Comparison of ENCODE assay signal across 35 cellular contexts in genomic region chr2:98781822-98782221, GRCh38. TPM values are rescaled to one million over a fixed set of nuclear protein-coding genes. Genes with fewer than 3 reads are reported as not detected.
DNase-seq lines count a peak whose midpoint lies in the region; ATAC-seq, FAIRE-seq and TF ChIP-seq lines count a peak whose summit lies in the region.
"Had no signal": no experiment of that assay in that cellular context is flagged by ENCODE, and none has a peak within 500 bp of the region (broad histone marks: within the 10 kb centered on the region; RNA-seq: fewer than 3 reads in every experiment).

No MANE protein-coding gene starts in this region.

- TF ChIP-seq RAD21 in HepG2 (CRISPR knock-in tag; IDR thresholded peaks at IDR 0.05) (no peak), HCT116 (IDR thresholded peaks at IDR 0.05; ENCODE audit: low read depth) (no peak), H1 (IDR thresholded peaks at IDR 0.05 in 1 of 2, conservative IDR thresholded peaks at IDR 0.05 in 1 of 2; ENCODE audit: low read depth in 2 of 2, low read length in 2 of 2) (no peak)

- no peaks in the 10 kb centered on the region for H3K23me2 ChIP-seq in H1 (ENCODE audit: low read depth, low read length)

- in situ Hi-C loops in HepG2 (cut with HindIII; ENCODE audit: extremely low pct_ligation_motif_present, low pct_unique_long_range_greater_than_20kb), result no loop called here

- WGBS in HepG2 (ENCODE audit: low lambda C conversion rate), result 55% methylated on average over 1 of the region's 1 CpG
- WGBS in right lobe of liver (ENCODE audit: insufficient coverage, low coverage, low lambda C conversion rate, missing lambda C conversion rate), result 83% methylated on average over 1 of the region's 1 CpG
- 95% methylated on average over 1 of the region's 1 CpG; no CpG with 5 or more reads in 1 of the 2 experiments for WGBS in H1 (ENCODE audit: extremely low coverage in 1 of 2, insufficient coverage in 1 of 2, insufficient read length in 1 of 2, insufficient replicate concordance in 2 of 2, low coverage in 1 of 2, low lambda C conversion rate in 2 of 2, missing lambda C conversion rate in 1 of 2), 2 experiments

- POLR2A ChIA-PET in HepG2 (lab: Yijun Ruan, JAX) (no interaction called here), HCT116 (lab: Charles Lee) (no interaction called here), HEK293 (lab: Yijun Ruan, JAX) (no interaction called here), H1 (lab: Charles Lee; ENCODE audit: partially characterized antibody) (no interaction called here)

- no peaks in the 10 kb centered on the region for H4K20me1 ChIP-seq in HepG2 (ENCODE audit: insufficient read depth, low read length)
- no peaks in the 10 kb centered on the region for H4K20me1 ChIP-seq in HCT116 (ENCODE audit: insufficient read depth)
- no peaks in the 10 kb centered on the region for H4K20me1 ChIP-seq in H1 (replicated peaks in 1 of 2; ENCODE audit: control insufficient read depth in 1 of 2, insufficient read depth in 2 of 2, low read length in 2 of 2)
- H4K20me1 ChIP-seq: BLaER1; BLaER1 treated with 17β-estradiol and CSF1 and Interleukin-3, amounts not matched to agents 10 nM and 100 nM had no signal

- no peaks in the 10 kb centered on the region for H3K9me2 ChIP-seq in HCT116 (ENCODE audit: insufficient read depth)

- no peaks in the 10 kb centered on the region for H3K79me2 ChIP-seq in HepG2 (ENCODE audit: insufficient read depth, low read length)
- H3K79me2 ChIP-seq in HCT116 (ENCODE audit: insufficient read depth, low read length), result no peaks in the 10 kb centered on the region
- H3K79me2 ChIP-seq in H1 (ENCODE audit: control insufficient read depth in 1 of 2, insufficient read depth in 2 of 2, low read length in 2 of 2), result no peaks in the 10 kb centered on the region

- TF ChIP-seq POLR2A in HepG2 (IDR thresholded peaks at IDR 0.05; ENCODE audit: insufficient read depth in 1 of 2, low read depth in 2 of 2, low read length in 2 of 2), result no peak
- TF ChIP-seq POLR2A in right lobe of liver (IDR thresholded peaks at IDR 0.05), result no peak
- TF ChIP-seq POLR2A in HCT116 (IDR thresholded peaks at IDR 0.05; ENCODE audit: borderline replicate concordance, extremely low read depth, insufficient read depth, insufficient read length), result no peak
- no peak for TF ChIP-seq POLR2A in H1 (IDR thresholded peaks at IDR 0.05; ENCODE audit: control extremely low read depth in 1 of 2, low read depth in 2 of 2, low read length in 2 of 2)

- no peak overlapping the region for H2BK5ac ChIP-seq in H1 (ENCODE audit: low read depth, low read length)

- no peak overlapping the region for H2AK5ac ChIP-seq in H1 (ENCODE audit: low read depth, low read length)

- TF ChIP-seq EP300 in HepG2 (IDR thresholded peaks at IDR 0.05; ENCODE audit: low read depth in 2 of 2, low read length in 2 of 2), result no peak
- no peak for TF ChIP-seq EP300 in HepG2 (CRISPR knock-in tag; IDR thresholded peaks at IDR 0.05; ENCODE audit: borderline replicate concordance)
- no peak for TF ChIP-seq EP300 in H1 (IDR thresholded peaks at IDR 0.05; ENCODE audit: borderline replicate concordance in 1 of 2, low read depth in 2 of 2, low read length in 2 of 2)

- H3K4me1 ChIP-seq in HepG2 (ENCODE audit: insufficient read depth, low read length) (peaks cover 26% of the 10 kb centered on the region), right lobe of liver (no peaks in the 10 kb centered on the region), HCT116 (ENCODE audit: control insufficient read depth in 1 of 2, insufficient read depth in 2 of 2, low read length in 2 of 2) (peaks cover 0 to 5% of the 10 kb centered on the region in 2 experiments; a peak in 1 of 4 replicates), HEK293 (ENCODE audit: control insufficient read depth, insufficient read depth, low read length) (no peaks in the 10 kb centered on the region), H1 (replicated peaks in 1 of 4; ENCODE audit: control insufficient read depth in 3 of 4, insufficient read depth in 4 of 4, low read length in 3 of 4) (peaks cover 0 to 1% (median 0%) of the 10 kb centered on the region in 4 experiments; a peak in 2 of 7 replicates)
- H3K4me1 ChIP-seq: A549, BE2C had no signal

- no peak overlapping the region for H2BK120ac ChIP-seq in H1 (replicated peaks; ENCODE audit: low read depth, low read length)

- no peak overlapping the region for H3K56ac ChIP-seq in H1 (replicated peaks; ENCODE audit: insufficient read length, low read depth, low read length)

- H3K4ac ChIP-seq in H1 (replicated peaks; ENCODE audit: insufficient read length, low read depth, low read length), result no peak overlapping the region

- H3K4me3 ChIP-seq in HepG2 (replicated peaks in 1 of 3; ENCODE audit: insufficient read depth in 1 of 3, low read depth in 2 of 3, low read length in 3 of 3) (no peak overlapping the region), right lobe of liver (no peak overlapping the region), HCT116 (replicated peaks in 1 of 2; ENCODE audit: low read depth in 1 of 2, low read length in 2 of 2) (no peak overlapping the region), HEK293 (ENCODE audit: low read depth, low read length) (no peak overlapping the region), H1 (ENCODE audit: extremely low read depth in 1 of 4, insufficient read depth in 2 of 4, low read depth in 3 of 4, low read length in 4 of 4) (no peak overlapping the region)
- H3K4me3 ChIP-seq: A549; BLaER1; BLaER1 treated with 17β-estradiol and CSF1 and Interleukin-3, amounts not matched to agents 10 nM and 100 nM had no signal

- H2AFZ ChIP-seq in HepG2 (ENCODE audit: low read length) (no peak overlapping the region), HCT116 (ENCODE audit: low read depth, low read length, poor library complexity, severe bottlenecking) (no peak overlapping the region), H1 (ENCODE audit: low read length) (no peak overlapping the region)

- H3K9ac ChIP-seq in HepG2 (ENCODE audit: insufficient read depth, low read depth, low read length) (no peak overlapping the region), HCT116 (ENCODE audit: low read length) (no peak overlapping the region), H1 (replicated peaks in 1 of 4; ENCODE audit: extremely low read depth in 1 of 4, low read depth in 3 of 4, low read length in 3 of 4) (no peak overlapping the region)
- H3K9ac ChIP-seq: BLaER1; BLaER1 treated with 17β-estradiol and CSF1 and Interleukin-3, amounts not matched to agents 10 nM and 100 nM had no signal

- intact Hi-C loops in HepG2 (cut with micrococcal nuclease; ENCODE audit: unreplicated experiment) (no loop called here), right lobe of liver (cut with DNase I) (no loop called here), HCT116 (cut with micrococcal nuclease) (no loop called here)

- H3K9me3 ChIP-seq in HepG2 (ENCODE audit: low read length) (peaks cover 16% of the 10 kb centered on the region), right lobe of liver (no peaks in the 10 kb centered on the region), HCT116 (ENCODE audit: control insufficient read depth in 1 of 2, insufficient read depth in 1 of 2, low read depth in 1 of 2, low read length in 2 of 2) (peaks cover 0 to 6% of the 10 kb centered on the region in 2 experiments; a peak in 1 of 4 replicates), HEK293 (ENCODE audit: control insufficient read depth, insufficient read depth, low read depth, low read length) (no peaks in the 10 kb centered on the region), H1 (ENCODE audit: insufficient read depth in 2 of 2, low read depth in 1 of 2, low read length in 1 of 2) (peaks cover 3 to 12% of the 10 kb centered on the region in 2 experiments; a peak in 1 of 4 replicates)
- H3K9me3 ChIP-seq: BE2C had no signal

- no peak overlapping the region for H2BK15ac ChIP-seq in H1 (ENCODE audit: low read length)

- H3K27me3 ChIP-seq in HepG2 (ENCODE audit: control insufficient read depth in 1 of 2, insufficient read depth in 2 of 2, low read length in 2 of 2) (no peaks in the 10 kb centered on the region), right lobe of liver (no peaks in the 10 kb centered on the region), HCT116 (ENCODE audit: insufficient read depth, low read length) (no peaks in the 10 kb centered on the region), H1 (replicated peaks in 1 of 4; ENCODE audit: control insufficient read depth in 3 of 4, extremely low read depth in 1 of 4, insufficient read depth in 3 of 4, low read length in 3 of 4) (no peaks in the 10 kb centered on the region)
- H3K27me3 ChIP-seq: BE2C; BLaER1; BLaER1 treated with 17β-estradiol and CSF1 and Interleukin-3, amounts not matched to agents 10 nM and 100 nM had no signal

- H3K36me3 ChIP-seq in HepG2 (replicated peaks in 1 of 2; ENCODE audit: control insufficient read depth in 1 of 2, insufficient read depth in 2 of 2, low read length in 2 of 2) (no peaks in the 10 kb centered on the region), right lobe of liver (no peaks in the 10 kb centered on the region), HCT116 (ENCODE audit: control insufficient read depth in 1 of 2, insufficient read depth in 2 of 2, low read length in 2 of 2) (no peaks in the 10 kb centered on the region), HEK293 (ENCODE audit: control insufficient read depth in 2 of 2, insufficient read depth in 1 of 2, low read length in 2 of 2) (no peaks in the 10 kb centered on the region), H1 (ENCODE audit: control insufficient read depth in 2 of 4, insufficient read depth in 4 of 4, low read length in 3 of 4) (no peaks in the 10 kb centered on the region)
- H3K36me3 ChIP-seq: BE2C; BLaER1; BLaER1 treated with 17β-estradiol and CSF1 and Interleukin-3, amounts not matched to agents 10 nM and 100 nM had no signal

- H4K5ac ChIP-seq in H1 (ENCODE audit: insufficient read length, low read depth, low read length), result no peak overlapping the region

- H3K27ac ChIP-seq in HepG2 (ENCODE audit: extremely low read length, insufficient read depth, low read length), result no peak overlapping the region
- H3K27ac ChIP-seq in right lobe of liver, result no peak overlapping the region
- no peak overlapping the region for H3K27ac ChIP-seq in HCT116 (ENCODE audit: low read depth, low read length)
- no peak overlapping the region for H3K27ac ChIP-seq in HEK293 (ENCODE audit: extremely low read depth, low read depth, low read length)
- no peak overlapping the region for H3K27ac ChIP-seq in H1 (ENCODE audit: low read depth, low read length)
- H3K27ac ChIP-seq: 22Rv1; A549; BLaER1; BLaER1 treated with 17β-estradiol and CSF1 and Interleukin-3, amounts not matched to agents 10 nM and 100 nM; C4-2B had no signal

- H3K18ac ChIP-seq in H1 (ENCODE audit: extremely low read depth, low read length), result no peak overlapping the region

- H4K91ac ChIP-seq in H1 (replicated peaks; ENCODE audit: insufficient read length, low read length), result no peak overlapping the region

- H3K14ac ChIP-seq in H1 (ENCODE audit: insufficient read length), result no peak overlapping the region

- H3K23ac ChIP-seq in H1 (ENCODE audit: insufficient read length), result no peak overlapping the region

- CTCF ChIA-PET in HepG2 (lab: Yijun Ruan, JAX; ENCODE audit: low intra/inter-chr PET ratio, low total read pairs) (no interaction called here), HCT116 (lab: Charles Lee) (no interaction called here), HEK293 (lab: Yijun Ruan, JAX) (interaction anchor here (0.9 kb wide), 1 partner anchor 367 kb away, joined by 3 read pairs; no protein-coding TSS in a partner anchor), H1 (lab: Charles Lee; ENCODE audit: partially characterized antibody) (no interaction called here)

- BruUV-seq in HepG2 (replicated peaks; lab: Mats Ljungman, UMichigan) (no TSS peak), HCT116 (replicated peaks; lab: Mats Ljungman, UMichigan) (no TSS peak)

- no peak for TF ChIP-seq CTCF in HepG2 (CRISPR knock-in tag; IDR thresholded peaks at IDR 0.05)
- TF ChIP-seq CTCF in right lobe of liver (IDR thresholded peaks at IDR 0.05), result no peak
- TF ChIP-seq CTCF in HCT116 (IDR thresholded peaks at IDR 0.05 in 2 of 3, conservative IDR thresholded peaks at IDR 0.05 in 1 of 3; ENCODE audit: borderline replicate concordance in 1 of 3, insufficient read depth in 1 of 3, low read depth in 2 of 3, low read length in 2 of 3), result no peak
- no peak for TF ChIP-seq CTCF in HEK293 (tag by site-specific recombination; IDR thresholded peaks at IDR 0.05)
- TF ChIP-seq CTCF in H1 (IDR thresholded peaks at IDR 0.05; ENCODE audit: control extremely low read depth in 1 of 3, insufficient read depth in 1 of 3, low read depth in 1 of 3, low read length in 3 of 3), result no peak
- no peak for TF ChIP-seq CTCF in omental fat pad (IDR thresholded peaks at IDR 0.05)

- no peak overlapping the region for H2BK12ac ChIP-seq in H1 (ENCODE audit: low read depth, low read length)

- H2BK20ac ChIP-seq in H1 (ENCODE audit: low read length), result no peak overlapping the region

- no peaks in the 10 kb centered on the region for H3K79me1 ChIP-seq in H1 (ENCODE audit: low read depth, low read length)

- FAIRE-seq in HepG2 (lab: Jason Lieb, UNC) (no peak), H1 (lab: Jason Lieb, UNC) (no peak)
- FAIRE-seq: A204.1, A549, D721Med had no signal

- DNase-seq in HepG2 (ENCODE audit: low spot score), result no peak
- DNase-seq in right lobe of liver, result no peak
- DNase-seq in HCT116 (ENCODE audit: low read depth, low spot score), result no peak
- no peak for DNase-seq in H1 (ENCODE audit: low read depth in 1 of 2, low spot score in 2 of 2)
- DNase-seq in hepatic stellate cell (ENCODE audit: low spot score), result no peak
- DNase-seq in omental fat pad (ENCODE audit: low spot score), result no peak
- DNase-seq: 8988T; ACHN; AML-193; BE2C; C1 segment of cervical spinal cord; Caco-2; Calu3; CD4-positive, alpha-beta memory T cell; CD4-positive, alpha-beta T cell; CD4-positive, CD25-positive, alpha-beta regulatory T cell; CD8-positive, alpha-beta memory T cell; CD8-positive, alpha-beta T cell; COR-L47; DMS 273 treated with DMSO at 0.1 percent for 48 hours; DMS153; DMS79; DMS79 treated with DMSO at 0.1 percent for 48 hours; DND-41; EL had no signal

- no peak overlapping the region for H4K8ac ChIP-seq in H1 (ENCODE audit: extremely low read depth, insufficient read depth, low read length)

- H3K4me2 ChIP-seq in HepG2 (ENCODE audit: low read depth, low read length) (no peak overlapping the region), HCT116 (ENCODE audit: low read length) (no peak overlapping the region), H1 (ENCODE audit: insufficient read depth in 1 of 2, low read depth in 2 of 2, low read length in 2 of 2) (no peak overlapping the region)
- H3K4me2 ChIP-seq: A549; BLaER1; BLaER1 treated with 17β-estradiol and CSF1 and Interleukin-3, amounts not matched to agents 10 nM and 100 nM had no signal

- ATAC-seq in HepG2, result no peak
- no peak for ATAC-seq in right lobe of liver
- ATAC-seq in HCT116, result no peak
- no peak for ATAC-seq in HG03354 (IDR thresholded peaks at IDR 0.05; ENCODE audit: poor library complexity, severe bottlenecking, unreplicated experiment)
- ATAC-seq in omental fat pad (ENCODE audit: low FRiP score), result no peak
- ATAC-seq: A549; CD8-positive, alpha-beta T cell had no signal

- RAD21 ChIA-PET in HCT116 (lab: Charles Lee; ENCODE audit: low non-redundant PET in 1 of 2, low total read pairs in 2 of 2, uncharacterized antibody in 2 of 2, unreplicated experiment in 2 of 2), result no interaction called here

RNA-seq across cellular contexts. Expression of gene MGAT4A, which starts 50.9 kb away (rescaled TPM):
- 90.9 and 97.6 TPM in 2 replicates for total RNA-seq in HepG2 (2016; rRNA removed; fragmentation: Illumina TruSeq; extraction: Trizol)
- 50.4 and 51.6 TPM in 2 replicates for total RNA-seq in HepG2 (2016; cell fraction: cytosol; rRNA removed; fragmentation: Illumina TruSeq; extraction: Trizol; ENCODE audit: low read depth)
- 92.4 and 95.8 TPM in 2 replicates for total RNA-seq in HepG2 (2016; cell fraction: insoluble cytoplasmic fraction; rRNA removed; fragmentation: Illumina TruSeq; extraction: Trizol)
- 77.5 and 91.0 TPM in 2 replicates for total RNA-seq in HepG2 (2016; cell fraction: membrane; rRNA removed; fragmentation: Illumina TruSeq; extraction: Trizol)
- 116 and 118 TPM in 2 replicates for total RNA-seq in HepG2 (2016; cell fraction: nucleus; rRNA removed; fragmentation: Illumina TruSeq; extraction: Trizol)
- 38.4 and 47.2 TPM in 2 replicates for polyA plus RNA-seq in HepG2 (2011; rRNA removed)
- 18.0 and 30.5 TPM in 2 replicates for polyA plus RNA-seq in HepG2 (2011; cell fraction: cytosol; rRNA removed)
- 26.7 and 31.3 TPM in 2 replicates for polyA plus RNA-seq in HepG2 (2011; cell fraction: nucleus; rRNA removed)
- 57.2 and 70.3 TPM in 2 replicates for polyA plus RNA-seq in HepG2 (2012)
- polyA plus RNA-seq in HepG2 (2016; cell fraction: cytosol; fragmentation: Illumina TruSeq; extraction: Trizol; ENCODE audit: low read depth), result 40.5 and 43.0 TPM in 2 replicates
- polyA plus RNA-seq in HepG2 (2016; cell fraction: insoluble cytoplasmic fraction; fragmentation: Illumina TruSeq; extraction: Trizol; ENCODE audit: low read depth), result 43.1 and 44.6 TPM in 2 replicates
- 40.4 and 43.5 TPM in 2 replicates for polyA plus RNA-seq in HepG2 (2016; cell fraction: membrane; fragmentation: Illumina TruSeq; extraction: Trizol; ENCODE audit: low read depth)
- 58.4 and 61.2 TPM in 2 replicates for polyA plus RNA-seq in HepG2 (2016; cell fraction: nucleus; fragmentation: Illumina TruSeq; extraction: Trizol; ENCODE audit: insufficient read depth, low read depth)
- 0.05 and 64.4 TPM in 2 replicates for polyA minus RNA-seq in HepG2 (2011; rRNA and poly(A)+ RNA removed; ENCODE audit: low replicate concordance)
- polyA minus RNA-seq in HepG2 (2011; cell fraction: cytosol; rRNA and poly(A)+ RNA removed), result 52.3 and 65.5 TPM in 2 replicates
- 154 and 209 TPM in 2 replicates for polyA minus RNA-seq in HepG2 (2011; cell fraction: nucleus; rRNA and poly(A)+ RNA removed)
- total RNA-seq in right lobe of liver, result 10 to 100 TPM in 5 of 6 experiments, 1 to 10 TPM in 1; 7.8 to 16.0 (median 11.7) TPM
- total RNA-seq in HCT116 (2021; ENCODE audit: unreplicated experiment), result 10.2 TPM
- polyA plus RNA-seq in HCT116 (2012), result 3.3 and 5.0 TPM in 2 replicates
- 7.3 and 7.7 TPM in 2 replicates for total RNA-seq in H1 (2021; fragmentation: NEBNext Ultra II Directional; extraction: Animal tissue kit (Norgen Biotek cat#: 25700))
- 0.88 and 1.4 TPM in 2 replicates for polyA plus RNA-seq in H1 (2011; rRNA removed)
- polyA plus RNA-seq in H1 (2011; cell fraction: cytosol; rRNA removed), result 1.1 TPM
- 0.77 TPM for polyA plus RNA-seq in H1 (2011; cell fraction: nucleus; rRNA removed)
- 2.2 to 4.4 TPM (median 2.8 TPM) in 4 replicates for polyA plus RNA-seq in H1 (2012, experiment 1 of 2)
- 0.76 TPM for polyA plus RNA-seq in H1 (2012, experiment 2 of 2)
- polyA plus RNA-seq in H1 (2013, experiment 1 of 2), result 2.2 TPM
- 2.3 TPM for polyA plus RNA-seq in H1 (2013, experiment 2 of 2)
- 2.8 and 3.1 TPM in 2 replicates for polyA minus RNA-seq in H1 (2011; rRNA and poly(A)+ RNA removed)
- 0.95 TPM for polyA minus RNA-seq in H1 (2011; cell fraction: cytosol; rRNA and poly(A)+ RNA removed)
- 4.7 TPM for polyA minus RNA-seq in H1 (2011; cell fraction: nucleus; rRNA and poly(A)+ RNA removed)
- total RNA-seq in omental fat pad, result 10 to 100 TPM; 20.1 to 93.7 (median 43.2) TPM
- polyA plus RNA-seq: BJ had no signal

Comparison
In these comparisons a context has a peak if more than half of its experiments do, and no peak if none do; other contexts are left out.
1. Of the 63 proteins assayed by ChIP-seq in both HepG2 and HEK293: peak only in HepG2: ZNF280D; only in HEK293: SETDB1; in both: none; in neither: 61.